In genomic region chr1:107110346-107110745, GRCh38 we compare ENCODE assay signal across 23 cellular contexts. TPM values are rescaled to one million over a fixed set of nuclear protein-coding genes. Genes with fewer than 3 reads are reported as not detected.
DNase-seq lines count a peak whose midpoint lies in the region; ATAC-seq and TF ChIP-seq lines count a peak whose summit lies in the region.
"Had no signal": no experiment of that assay in that cellular context is flagged by ENCODE, and none has a peak within 500 bp of the region (broad histone marks: within the 10 kb centered on the region; RNA-seq: fewer than 3 reads in every experiment).

No MANE protein-coding gene starts in this region.

- no peaks in the 10 kb centered on the region for H3K4me1 Mint-ChIP-seq in CD4-positive, alpha-beta T cell (ENCODE audit: low read depth)
- H3K4me1 Mint-ChIP-seq: central memory CD8-positive, alpha-beta T cell; immature natural killer cell had no signal

- H3K9me3 ChIP-seq in CD4-positive, alpha-beta T cell (ENCODE audit: control insufficient read depth, low read length): no peaks in the 10 kb centered on the region
- H3K9me3 ChIP-seq: mucosa of descending colon had no signal

- ATAC-seq in GM18502 (IDR thresholded peaks at IDR 0.05; ENCODE audit: poor library complexity, unreplicated experiment) (no peak), HG02610 (IDR thresholded peaks at IDR 0.05; ENCODE audit: unreplicated experiment) (no peak)
- ATAC-seq in CD4-positive, alpha-beta T cell (ENCODE audit: poor library complexity): no peak
- ATAC-seq: foreskin keratinocyte, HCT116, left ventricle myocardium superior, mucosa of descending colon had no signal

- H3K27ac Mint-ChIP-seq in CD4-positive, alpha-beta T cell: no peak overlapping the region
- H3K27ac Mint-ChIP-seq: IgD-negative memory B cell, immature natural killer cell had no signal

- H3K27ac ChIP-seq in CD4-positive, alpha-beta T cell (ENCODE audit: low read depth, low read length): no peak overlapping the region
- H3K27ac ChIP-seq: C4-2B, foreskin keratinocyte, skin epidermis, WERI-Rb-1 had no signal

- CTCF ChIA-PET in CD4-positive, alpha-beta T cell (lab: Charles Lee): no interaction called here

- H3K27me3 Mint-ChIP-seq in CD4-positive, alpha-beta T cell: peaks cover 27% of the 10 kb centered on the region
- H3K27me3 Mint-ChIP-seq: IgD-negative memory B cell had no signal

- H3K27me3 ChIP-seq in CD4-positive, alpha-beta T cell (ENCODE audit: control insufficient read depth, insufficient read depth, low read length): no peaks in the 10 kb centered on the region
- H3K27me3 ChIP-seq: foreskin keratinocyte had no signal

- no peak overlapping the region for H3K4me3 Mint-ChIP-seq in CD4-positive, alpha-beta T cell
- H3K4me3 Mint-ChIP-seq: central memory CD8-positive, alpha-beta T cell; IgD-negative memory B cell; immature natural killer cell had no signal

- H3K36me3 Mint-ChIP-seq in CD4-positive, alpha-beta T cell (ENCODE audit: low read depth): no peaks in the 10 kb centered on the region
- H3K36me3 Mint-ChIP-seq: IgD-negative memory B cell, immature natural killer cell had no signal

- no peaks in the 10 kb centered on the region for H3K9me3 Mint-ChIP-seq in CD4-positive, alpha-beta T cell
- H3K9me3 Mint-ChIP-seq: central memory CD8-positive, alpha-beta T cell; IgD-negative memory B cell had no signal

- POLR2A ChIA-PET in CD4-positive, alpha-beta T cell (lab: Charles Lee): no interaction called here

- DNase-seq in GM03348 (ENCODE audit: low spot score) (peak; percentile 6), astrocyte of the spinal cord (ENCODE audit: low read depth, low spot score) (peak; percentile 35), globus pallidus (ENCODE audit: low spot score) (peak; percentile 47), putamen (ENCODE audit: low spot score) (peak; percentile 11), SIG-M5 (lab: John Stamatoyannopoulos, UW) (no peak)
- no peak for DNase-seq in CD4-positive, alpha-beta T cell
- DNase-seq: activated naive CD4-positive, alpha-beta T cell treated with anti-CD3 and anti-CD28 coated beads, Interleukin-2, amount 50 U/mL, for 16 hours; Calu3; foreskin keratinocyte; hippocampal formation; immature natural killer cell; left ventricle myocardium superior; mucosa of descending colon; NCI-H2081; WERI-Rb-1 had no signal

- no peak for TF ChIP-seq CTCF in astrocyte of the spinal cord (IDR thresholded peaks at IDR 0.05; ENCODE audit: low read depth, low read length)
- TF ChIP-seq CTCF in CD4-positive, alpha-beta T cell (IDR thresholded peaks at IDR 0.05): no peak

- intact Hi-C loops in CD4-positive, alpha-beta T cell (cut with DNase I, micrococcal nuclease): no loop called here

- in situ Hi-C loops in astrocyte of the spinal cord (cut with HindIII; ENCODE audit: low sequenced_read_pairs): no loop called here

- no peak overlapping the region for H3K4me3 ChIP-seq in astrocyte of the spinal cord (ENCODE audit: low read depth, low read length)
- H3K4me3 ChIP-seq: mucosa of descending colon, skin epidermis had no signal

RNA-seq across cellular contexts. Expression of gene NTNG1, which starts 30.5 kb away (rescaled TPM):
- not detected for total RNA-seq in CD4-positive, alpha-beta T cell
- total RNA-seq: endothelial cell of umbilical vein had no signal

RNA-seq across cellular contexts. Expression of gene PRMT6, which starts 53.9 kb away (rescaled TPM):
- total RNA-seq in CD4-positive, alpha-beta T cell: 1 to 10 TPM; 6.1 to 7.9 TPM

Comparison
In these comparisons a context has a peak if more than half of its experiments do, and no peak if none do; other contexts are left out.
1. DNase-seq: peak in GM03348 (single experiment), astrocyte of the spinal cord (single experiment), globus pallidus (single experiment) and putamen (single experiment); none in SIG-M5 (single experiment) and CD4-positive, alpha-beta T cell (0 of 10).